ENCODE assay signal across 8 cellular contexts in genomic region chr5:78677777-78678668, GRCh38. TPM values are rescaled to one million over a fixed set of nuclear protein-coding genes. Genes with fewer than 3 reads are reported as not detected.
DNase-seq lines count a peak whose midpoint lies in the region; ATAC-seq and TF ChIP-seq lines count a peak whose summit lies in the region.

No MANE protein-coding gene starts in this region.

- peak; percentile 79 for ATAC-seq in HG02623 (IDR thresholded peaks at IDR 0.05; ENCODE audit: unreplicated experiment)
- no peak for ATAC-seq in HG03108 (IDR thresholded peaks at IDR 0.05; ENCODE audit: unreplicated experiment)

- no peak overlapping the region for H2AFZ ChIP-seq in mesenchymal stem cell (ENCODE audit: low read depth, low read length)

- DNase-seq in AG08396 (ENCODE audit: low spot score), result peak; percentile 54
- peak; percentile 94 for DNase-seq in astrocyte of the spinal cord (ENCODE audit: low read depth, low spot score)
- peak; percentile 91 for DNase-seq in mesenchymal stem cell
- DNase-seq in T-helper 2 cell, result no peak
- DNase-seq in immature natural killer cell, result no peak
- DNase-seq in NCI-H69 (lab: John Stamatoyannopoulos, UW), result no peak

- H3K9me3 Mint-ChIP-seq in immature natural killer cell, result no peaks in the 10 kb centered on the region

- no peaks in the 10 kb centered on the region for H3K9me3 ChIP-seq in mesenchymal stem cell (ENCODE audit: control insufficient read depth, low read length)

- H3K27ac Mint-ChIP-seq in immature natural killer cell, result no peak overlapping the region

- H3K18ac ChIP-seq in mesenchymal stem cell (ENCODE audit: low read depth in 1 of 2, low read length in 2 of 2), result peak overlapping the region; percentile 21 to 43

- H3K23ac ChIP-seq in mesenchymal stem cell (ENCODE audit: low read length in 2 of 2), result no peak overlapping the region

- no peaks in the 10 kb centered on the region for H3K27me3 ChIP-seq in mesenchymal stem cell (ENCODE audit: control insufficient read depth in 1 of 2, insufficient read depth in 1 of 2, low read length in 2 of 2)

- no peak overlapping the region for H2BK15ac ChIP-seq in mesenchymal stem cell (ENCODE audit: low read depth, poor library complexity, severe bottlenecking)

- H2BK12ac ChIP-seq in mesenchymal stem cell (ENCODE audit: low read length in 2 of 2), result no peak overlapping the region

- no peaks in the 10 kb centered on the region for H3K4me1 Mint-ChIP-seq in immature natural killer cell

- no peaks in the 10 kb centered on the region for H3K36me3 ChIP-seq in mesenchymal stem cell (ENCODE audit: control insufficient read depth in 1 of 2, insufficient read depth in 2 of 2, low read depth in 1 of 2, low read length in 2 of 2)

- H4K91ac ChIP-seq in mesenchymal stem cell (ENCODE audit: low read length), result no peak overlapping the region

- WGBS in mesenchymal stem cell, result 17% methylated on average over 5 of the region's 6 CpGs

- H3K36me3 Mint-ChIP-seq in immature natural killer cell, result no peaks in the 10 kb centered on the region

- H3K14ac ChIP-seq in mesenchymal stem cell (ENCODE audit: low read length in 2 of 2), result no peak overlapping the region

- no peak overlapping the region for H2BK120ac ChIP-seq in mesenchymal stem cell (ENCODE audit: low read depth, low read length)

- no peak overlapping the region for H3K4me2 ChIP-seq in mesenchymal stem cell (ENCODE audit: low read length, poor library complexity, severe bottlenecking)

- H3K27ac ChIP-seq in mesenchymal stem cell (ENCODE audit: low read length, poor library complexity, severe bottlenecking), result no peak overlapping the region

- TF ChIP-seq CTCF in astrocyte of the spinal cord (IDR thresholded peaks at IDR 0.05; ENCODE audit: low read depth, low read length), result peak; percentile 9

- in situ Hi-C loops in astrocyte of the spinal cord (cut with HindIII; ENCODE audit: low sequenced_read_pairs), result no loop called here

- H2AK5ac ChIP-seq in mesenchymal stem cell (ENCODE audit: low read length, severe bottlenecking), result no peak overlapping the region

- H3K4me3 ChIP-seq in astrocyte of the spinal cord (ENCODE audit: low read depth, low read length), result no peak overlapping the region
- peak overlapping the region in 1 of 2 experiments; percentile 54 for H3K4me3 ChIP-seq in mesenchymal stem cell (ENCODE audit: insufficient read depth in 1 of 2, low read depth in 1 of 2, low read length in 2 of 2)

- H3K9ac ChIP-seq in mesenchymal stem cell (ENCODE audit: low read length), result peak overlapping the region; percentile 96

- H3K4me1 ChIP-seq in mesenchymal stem cell (ENCODE audit: control insufficient read depth, insufficient read depth, low read depth, low read length), result peaks cover 1% of the 10 kb centered on the region

- H3K79me1 ChIP-seq in mesenchymal stem cell (replicated peaks; ENCODE audit: low read length, poor library complexity, severe bottlenecking), result no peaks in the 10 kb centered on the region

- H3K27me3 Mint-ChIP-seq in immature natural killer cell (ENCODE audit: low read depth in 3 of 3), result peaks cover 0 to 5% (median 0%) of the 10 kb centered on the region in 3 donors

- H2BK5ac ChIP-seq in mesenchymal stem cell (ENCODE audit: low read depth, low read length, poor library complexity, severe bottlenecking), result peak overlapping the region; percentile 4

- no peak overlapping the region for H3K4ac ChIP-seq in mesenchymal stem cell (ENCODE audit: low read depth in 1 of 2, low read length in 2 of 2)

- no peak overlapping the region for H4K8ac ChIP-seq in mesenchymal stem cell (ENCODE audit: low read length)

- H3K4me3 Mint-ChIP-seq in immature natural killer cell, result no peak overlapping the region

RNA-seq across cellular contexts. Expression of gene LHFPL2, which starts 29.5 kb away (rescaled TPM):
- polyA plus RNA-seq in mesenchymal stem cell (2013, experiment 1 of 2), result 13.5 TPM
- 11.5 TPM for polyA plus RNA-seq in mesenchymal stem cell (2013, experiment 2 of 2)
- polyA plus RNA-seq in immature natural killer cell, result under 1 TPM in 2 of 3 donors, not detected in 1; 0.09 to 0.49 TPM

Comparison
In these comparisons a context has a peak if more than half of its experiments do, and no peak if none do; other contexts are left out.
1. DNase-seq: peak in AG08396 (single experiment), astrocyte of the spinal cord (single experiment) and mesenchymal stem cell (single experiment); none in T-helper 2 cell (0 of 5), immature natural killer cell (0 of 3) and NCI-H69 (single experiment).